29 cellular contexts compared by ENCODE assay signal in genomic region chr13:34031629-34032028, GRCh38.
"Had no signal": no experiment of that assay in that cellular context is flagged by ENCODE, and none has a peak within 500 bp of the region (broad histone marks: within the 10 kb centered on the region; RNA-seq: fewer than 3 reads in every experiment).

No MANE protein-coding gene starts in this region.

- H3K79me2 ChIP-seq: parathyroid adenoma had no signal

- H3K27me3 Mint-ChIP-seq: natural killer cell treated with Interleukin-12 subunit alpha and Interleukin-12 subunit beta and Interleukin-15 and Interleukin-18, amount 100 ng/mL, for 72 hours; progenitor cell of endocrine pancreas; stimulated activated naive B cell treated with anti-CD40 and anti-IgM and Interleukin-4, amounts not matched to agents 10 μg/mL and 1 μg/mL and 100 μg/mL, for 72 hours had no signal

- H3K36me3 Mint-ChIP-seq: natural killer cell treated with Interleukin-12 subunit alpha and Interleukin-12 subunit beta and Interleukin-15 and Interleukin-18, amount 100 ng/mL, for 72 hours; stimulated activated naive B cell treated with anti-CD40 and anti-IgM and Interleukin-4, amounts not matched to agents 10 μg/mL and 1 μg/mL and 100 μg/mL, for 72 hours had no signal

- H3K9me3 ChIP-seq: right atrium auricular region, testis, thyroid gland, vagina had no signal

- ATAC-seq: left cardiac atrium; left lung; lower lobe of right lung; natural killer cell treated with Interleukin-12 subunit alpha and Interleukin-12 subunit beta and Interleukin-15 and Interleukin-18, amount 100 ng/mL, for 72 hours; sciatic nerve; stimulated activated naive B cell treated with anti-CD40 and anti-IgM and Interleukin-4, amounts not matched to agents 10 μg/mL and 1 μg/mL and 100 μg/mL, for 72 hours; stimulated activated naive CD8-positive, alpha-beta T cell treated with anti-CD3 and anti-CD28 coated beads, Interleukin-15, Interleukin-2, amounts not matched to agents 100 U/mL and 50 U/mL, for 24 hours had no signal

- H3K4me3 Mint-ChIP-seq: naive B cell; natural killer cell treated with Interleukin-12 subunit alpha and Interleukin-12 subunit beta and Interleukin-15 and Interleukin-18, amount 100 ng/mL, for 72 hours; neural crest cell; stimulated activated naive B cell treated with anti-CD40 and anti-IgM and Interleukin-4, amounts not matched to agents 10 μg/mL and 1 μg/mL and 100 μg/mL, for 72 hours had no signal

- H3K4me1 Mint-ChIP-seq: naive B cell; neural crest cell; stimulated activated naive B cell treated with anti-CD40 and anti-IgM and Interleukin-4, amounts not matched to agents 10 μg/mL and 1 μg/mL and 100 μg/mL, for 72 hours had no signal

- DNase-seq: hippocampal formation; kidney glomerular epithelial cell; left cardiac atrium; left lung; lower lobe of right lung; mammary epithelial cell; mesenchymal stem cell; naive B cell; occipital lobe; stimulated activated CD4-positive, alpha-beta T cell treated with anti-CD3 and anti-CD28 coated beads, Interleukin-12 subunit alpha, Interleukin-12 subunit beta, amount 100 ng/mL, for 4 hours; stimulated activated CD4-positive, alpha-beta T cell treated with anti-CD3 and anti-CD28 coated beads, Interleukin-15, amount 100 ng/mL, for 24 hours; stimulated activated CD4-positive, alpha-beta T cell treated with anti-CD3 and anti-CD28 coated beads, Interleukin-2, amount 100 ng/mL, for 24 hours; stimulated activated CD4-positive, alpha-beta T cell treated with anti-CD3 and anti-CD28 coated beads, Interleukin-4, amount 100 ng/mL, for 1 hour; stimulated activated naive B cell treated with anti-CD40 and anti-IgM and Interleukin-4, amounts not matched to agents 10 μg/mL and 1 μg/mL and 100 μg/mL, for 72 hours; stimulated activated naive CD8-positive, alpha-beta T cell treated with anti-CD3 and anti-CD28 coated beads, Interleukin-15, Interleukin-2, amounts not matched to agents 100 U/mL and 50 U/mL, for 24 hours; stomach; testis; thyroid gland; transverse colon; upper lobe of left lung had no signal

- H3K36me3 ChIP-seq: left lung, lower lobe of right lung, right atrium auricular region, stomach, thyroid gland, transverse colon, upper lobe of left lung, vagina had no signal

- H3K4me1 ChIP-seq: left lung, lower lobe of right lung, parathyroid adenoma, right atrium auricular region, stomach, testis, thyroid gland, transverse colon, upper lobe of left lung, vagina had no signal

- H2AFZ ChIP-seq: parathyroid adenoma had no signal

- FAIRE-seq: keratinocyte had no signal

- H3K27me3 ChIP-seq: left lung, right atrium auricular region, stomach, testis, thyroid gland, transverse colon, upper lobe of left lung, vagina had no signal

- H3K4me3 ChIP-seq: left lung, lower lobe of right lung, right atrium auricular region, skin epidermis, stomach, testis, thyroid gland, transverse colon, upper lobe of left lung, vagina had no signal

- H3K27ac ChIP-seq: left lung, lower lobe of right lung, parathyroid adenoma, right atrium auricular region, skin epidermis, stomach, testis, thyroid gland, transverse colon, upper lobe of left lung, vagina had no signal

- H3K27ac Mint-ChIP-seq: natural killer cell treated with Interleukin-12 subunit alpha and Interleukin-12 subunit beta and Interleukin-15 and Interleukin-18, amount 100 ng/mL, for 72 hours; progenitor cell of endocrine pancreas; stimulated activated naive B cell treated with anti-CD40 and anti-IgM and Interleukin-4, amounts not matched to agents 10 μg/mL and 1 μg/mL and 100 μg/mL, for 72 hours had no signal

- H3K9ac ChIP-seq: parathyroid adenoma had no signal
